ENCODE assay signal across 11 cellular contexts in the genomic region with DNA sequence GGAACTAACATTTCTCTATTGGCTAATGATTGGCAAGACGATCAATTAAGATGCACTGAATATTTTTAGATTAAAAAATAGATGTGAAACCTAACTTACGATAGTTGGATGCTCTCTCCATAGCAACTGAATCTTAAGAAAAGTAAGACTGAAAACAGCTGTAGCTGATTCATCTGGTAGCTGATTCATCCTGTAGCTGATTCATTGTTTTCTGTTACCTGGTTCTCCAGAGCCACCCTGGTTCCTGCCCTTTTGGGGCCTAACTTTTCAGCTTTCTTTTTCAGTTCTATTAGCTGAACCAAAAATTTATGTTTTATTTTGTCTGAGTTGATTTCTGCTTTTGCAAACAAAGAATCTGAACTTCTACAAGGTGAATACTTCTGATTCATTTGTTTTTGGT. TPM values are rescaled to one million over a fixed set of nuclear protein-coding genes. Genes with fewer than 3 reads are reported as not detected.
A peak's percentile ranks its signal among the peaks of the same experiment; 100 is the strongest.
DNase-seq lines count a peak whose midpoint lies in the region; ATAC-seq, FAIRE-seq and TF ChIP-seq lines count a peak whose summit lies in the region.
"Had no signal": no experiment of that assay in that cellular context is flagged by ENCODE, and none has a peak within 500 bp of the region (broad histone marks: within the 10 kb centered on the region; RNA-seq: fewer than 3 reads in every experiment).

No MANE protein-coding gene starts in this region.

- peaks cover 2 to 5% of the 10 kb centered on the region in 2 experiments; a peak in 1 of 5 replicates for H3K27me3 ChIP-seq in K562 (ENCODE audit: control insufficient read depth in 2 of 2, insufficient read depth in 2 of 2, low read length in 2 of 2)

- peaks cover 3 to 8% of the 10 kb centered on the region in 2 experiments; a peak in 3 of 5 replicates for H3K4me1 ChIP-seq in K562 (replicated peaks in 1 of 2; ENCODE audit: control insufficient read depth in 2 of 2, insufficient read depth in 2 of 2, low read length in 2 of 2)

- TF ChIP-seq RAD21 in K562 (CRISPR knock-in tag; conservative IDR thresholded peaks at IDR 0.05 in 1 of 2, IDR thresholded peaks at IDR 0.05 in 1 of 2): no peak

- H4K20me1 ChIP-seq in K562 (replicated peaks; ENCODE audit: control insufficient read depth, insufficient read depth, low read length): no peaks in the 10 kb centered on the region

- peak; percentile 69 for ATAC-seq in GM18861 (IDR thresholded peaks at IDR 0.05; ENCODE audit: unreplicated experiment)
- ATAC-seq in HG03159 (IDR thresholded peaks at IDR 0.05; ENCODE audit: unreplicated experiment): peak; percentile 72
- ATAC-seq in K562: no peak
- no peak for ATAC-seq in GM19397 (IDR thresholded peaks at IDR 0.05; ENCODE audit: unreplicated experiment)
- no peak for ATAC-seq in GM18873 (IDR thresholded peaks at IDR 0.05; ENCODE audit: low FRiP score, unreplicated experiment)

- H2AFZ ChIP-seq in K562 (ENCODE audit: low read depth, low read length): no peak overlapping the region

- intact Hi-C loops in K562 (cut with micrococcal nuclease): loop anchor here (5.0 kb wide), 1 partner anchor 47 kb away; no protein-coding TSS in a partner anchor

- DNase-seq in ACHN (peak; percentile 42), K562 (ENCODE audit: extremely low read depth in 1 of 4, low spot score in 3 of 4) (no peak), SHP77 treated with DMSO at 0.1 percent for 48 hours (lab: John Stamatoyannopoulos, UW) (no peak)
- no peak for DNase-seq in NK-92 treated with Interleukin-12 subunit alpha and Interleukin-12 subunit beta, amount 100 ng/mL, for 24 hours (lab: John Stamatoyannopoulos, UW)
- DNase-seq: activated CD8-positive, alpha-beta memory T cell treated with anti-CD3 and anti-CD28 coated beads, Interleukin-2, amount 50 U/mL, for 48 hours; posterior cingulate gyrus had no signal

- no peaks in the 10 kb centered on the region for H3K36me3 ChIP-seq in K562 (ENCODE audit: control insufficient read depth, insufficient read depth, low read length)
- H3K36me3 ChIP-seq: suprapubic skin had no signal

- 0% methylated on average over 2 of the region's 2 CpGs for WGBS in K562 (ENCODE audit: insufficient coverage, low coverage, missing lambda C conversion rate)

- POLR2A ChIA-PET in K562 (lab: Yijun Ruan, JAX): interaction anchor here (1.8 kb wide), 1 partner anchor 22 kb away, joined by 3 read pairs; no protein-coding TSS in a partner anchor

- no peaks in the 10 kb centered on the region for H3K79me2 ChIP-seq in K562 (ENCODE audit: control insufficient read depth, insufficient read depth, low read length)

- in situ Hi-C loops in ACHN (cut with HindIII; ENCODE audit: low pct_ligation_motif_present, low pct_unique_long_range_greater_than_20kb, low sequenced_read_pairs) (no loop called here), K562 (cut with MboI) (no loop called here)

- H3K27ac ChIP-seq in K562 (ENCODE audit: extremely low read depth, low read depth, low read length): no peak overlapping the region
- H3K27ac ChIP-seq: suprapubic skin had no signal

- H3K4me3 ChIP-seq in K562: no peak overlapping the region
- H3K4me3 ChIP-seq: suprapubic skin had no signal

- CTCF ChIA-PET in K562 (lab: Yijun Ruan, JAX; ENCODE audit: low intra/inter-chr PET ratio): no interaction called here

- FAIRE-seq in K562 (lab: Jason Lieb, UNC): no peak

- no peak overlapping the region for H3K9ac ChIP-seq in K562 (ENCODE audit: insufficient read depth in 1 of 2, low read depth in 2 of 2, low read length in 2 of 2)

- BruUV-seq in K562 (replicated peaks; lab: Mats Ljungman, UMichigan): no TSS peak

- TF ChIP-seq CTCF in K562 (IDR thresholded peaks at IDR 0.05 in 2 of 3, conservative IDR thresholded peaks at IDR 0.05 in 1 of 3; ENCODE audit: insufficient read depth in 2 of 3, low read depth in 1 of 3, low read length in 3 of 3): no peak

- no peak for TF ChIP-seq POLR2A in K562 (conservative IDR thresholded peaks at IDR 0.05)

- TF ChIP-seq EP300 in K562 (IDR thresholded peaks at IDR 0.05; ENCODE audit: low read length): no peak

- H3K9me1 ChIP-seq in K562 (ENCODE audit: control insufficient read depth, insufficient read depth, low read length): no peaks in the 10 kb centered on the region

- H3K9me3 ChIP-seq in K562 (replicated peaks; ENCODE audit: control insufficient read depth, insufficient read depth, low read depth, low read length): no peaks in the 10 kb centered on the region
- H3K9me3 ChIP-seq: suprapubic skin had no signal

- H3K4me2 ChIP-seq in K562 (ENCODE audit: insufficient read depth, low read length): no peak overlapping the region

TF ChIP-seq in K562, 482 proteins besides CTCF, POLR2A, EP300 and RAD21:
- TF ChIP-seq L3MBTL2 (IDR thresholded peaks at IDR 0.05) (no peak), ZNF212 (CRISPR knock-in tag; IDR thresholded peaks at IDR 0.05) (no peak), TFAM (CRISPR knock-in tag; conservative IDR thresholded peaks at IDR 0.05) (no peak), RFX1 (IDR thresholded peaks at IDR 0.05) (peak; percentile 30), KLF10 (CRISPR knock-in tag; IDR thresholded peaks at IDR 0.05) (no peak), RBFOX2 (IDR thresholded peaks at IDR 0.05; ENCODE audit: low read depth, low read length) (no peak), LCOR (CRISPR knock-in tag; IDR thresholded peaks at IDR 0.05) (no peak), ZFP30 (CRISPR knock-in tag; IDR thresholded peaks at IDR 0.05; ENCODE audit: borderline replicate concordance) (no peak), NR3C1 (CRISPR knock-in tag; IDR thresholded peaks at IDR 0.05) (no peak), CHD1 (IDR thresholded peaks at IDR 0.05; ENCODE audit: low read length) (no peak), YBX1 (IDR thresholded peaks at IDR 0.05) (no peak), FOSL1 (tag; conservative IDR thresholded peaks at IDR 0.05) (peak; percentile 75), ZNF217 (CRISPR knock-in tag; IDR thresholded peaks at IDR 0.05) (no peak), COPS2 (conservative IDR thresholded peaks at IDR 0.05) (no peak)

RNA-seq across cellular contexts. Expression of a gene that starts 22.7 kb away (rescaled TPM):
- 3.9 and 9.7 TPM in 2 replicates for total RNA-seq in K562 (2011; cell fraction: chromatin; rRNA removed; ENCODE audit: low replicate concordance)
- total RNA-seq in K562 (2011; cell fraction: nucleolus; rRNA removed): 11.7 and 12.7 TPM in 2 replicates
- 11.6 and 12.0 TPM in 2 replicates for total RNA-seq in K562 (2011; cell fraction: nucleoplasm; rRNA removed)
- total RNA-seq in K562 (2014; rRNA removed): 38.3 and 44.2 TPM in 2 replicates
- 19.9 and 26.3 TPM in 2 replicates for total RNA-seq in K562 (2014; rRNA removed; fragmentation: Illumina TruSeq; extraction: Trizol)
- total RNA-seq in K562 (2015; rRNA removed; fragmentation: Illumina TruSeq; extraction: Trizol): 23.0 and 24.1 TPM in 2 replicates
- 36.5 and 38.8 TPM in 2 replicates for total RNA-seq in K562 (2021)
- polyA plus RNA-seq in K562 (2011; rRNA removed): 17.4 and 28.4 TPM in 2 replicates
- polyA plus RNA-seq in K562 (2011; cell fraction: cytosol; rRNA removed): 15.5 and 32.1 TPM in 2 replicates
- 7.5 and 12.4 TPM in 2 replicates for polyA plus RNA-seq in K562 (2011; cell fraction: nucleus; rRNA removed)
- 32.7 and 40.3 TPM in 2 replicates for polyA plus RNA-seq in K562 (2012)
- 21.9 and 22.0 TPM in 2 replicates for polyA plus RNA-seq in K562 (2014; fragmentation: Illumina TruSeq; extraction: Trizol)
- polyA plus RNA-seq in K562 (2014; fragmentation: Nextera tagmentation; extraction: Ambion mirVana): 1 to 10 TPM; 7.7 to 9.4 TPM
- 28.5 TPM in 2 replicates for polyA plus RNA-seq in K562 (2014; rRNA removed)
- 10.4 and 18.1 TPM in 2 replicates for polyA minus RNA-seq in K562 (2011; rRNA and poly(A)+ RNA removed)
- 7.5 and 9.5 TPM in 2 replicates for polyA minus RNA-seq in K562 (2011; cell fraction: cytosol; rRNA and poly(A)+ RNA removed)
- 4.0 and 4.8 TPM in 2 replicates for polyA minus RNA-seq in K562 (2011; cell fraction: nucleus; rRNA and poly(A)+ RNA removed)

RNA-seq across cellular contexts. Expression of a gene that starts 38.7 kb away (rescaled TPM):
- total RNA-seq in K562 (2011; cell fraction: chromatin; rRNA removed; ENCODE audit: low replicate concordance): 2.6 and 9.1 TPM in 2 replicates
- 0.79 and 1.5 TPM in 2 replicates for total RNA-seq in K562 (2011; cell fraction: nucleolus; rRNA removed)
- total RNA-seq in K562 (2011; cell fraction: nucleoplasm; rRNA removed): 1.7 and 2.9 TPM in 2 replicates
- total RNA-seq in K562 (2014; rRNA removed) (1.8 and 4.2 TPM in 2 replicates), K562 (2014; rRNA removed; fragmentation: Illumina TruSeq; extraction: Trizol) (1.9 and 2.4 TPM in 2 replicates), K562 (2015; rRNA removed; fragmentation: Illumina TruSeq; extraction: Trizol) (2.0 TPM in 2 replicates), K562 (2021) (2.3 and 2.9 TPM in 2 replicates)
- polyA plus RNA-seq in K562 (2011; rRNA removed) (1.4 and 2.1 TPM in 2 replicates), K562 (2014; fragmentation: Illumina TruSeq; extraction: Trizol) (1.6 TPM in 2 replicates), K562 (2014; fragmentation: Nextera tagmentation; extraction: Ambion mirVana) (under 1 TPM; 0.28 to 0.67 TPM), K562 (2014; rRNA removed) (1.1 and 1.8 TPM in 2 replicates)
- polyA plus RNA-seq in K562 (2011; cell fraction: cytosol; rRNA removed): 0.88 and 1.0 TPM in 2 replicates
- polyA plus RNA-seq in K562 (2011; cell fraction: nucleus; rRNA removed): 1.7 and 2.1 TPM in 2 replicates
- polyA plus RNA-seq in K562 (2012): 1.6 and 2.5 TPM in 2 replicates
- polyA minus RNA-seq in K562 (2011; rRNA and poly(A)+ RNA removed): 3.7 and 4.0 TPM in 2 replicates
- 1.7 and 5.1 TPM in 2 replicates for polyA minus RNA-seq in K562 (2011; cell fraction: cytosol; rRNA and poly(A)+ RNA removed)
- 2.0 and 3.9 TPM in 2 replicates for polyA minus RNA-seq in K562 (2011; cell fraction: nucleus; rRNA and poly(A)+ RNA removed)

RNA-seq across cellular contexts. Expression of a gene that starts 52.8 kb away (rescaled TPM):
- 0.28 TPM in 1 of 2 replicates, not detected in the other for total RNA-seq in K562 (2011; cell fraction: chromatin; rRNA removed; ENCODE audit: low replicate concordance)
- 0.17 TPM in 1 of 2 replicates, not detected in the other for total RNA-seq in K562 (2011; cell fraction: nucleolus; rRNA removed)
- total RNA-seq in K562 (2011; cell fraction: nucleoplasm; rRNA removed): not detected in 2 replicates
- total RNA-seq in K562 (2014; rRNA removed): 0.20 and 0.32 TPM in 2 replicates
- not detected in 2 replicates for total RNA-seq in K562 (2014; rRNA removed; fragmentation: Illumina TruSeq; extraction: Trizol)
- total RNA-seq in K562 (2015; rRNA removed; fragmentation: Illumina TruSeq; extraction: Trizol): not detected in 2 replicates
- 0.18 TPM in 1 of 2 replicates, not detected in the other for total RNA-seq in K562 (2021)
- polyA plus RNA-seq in K562 (2011; rRNA removed): 0.10 and 0.22 TPM in 2 replicates
- polyA plus RNA-seq in K562 (2011; cell fraction: cytosol; rRNA removed): 0.07 and 0.16 TPM in 2 replicates
- 0.11 and 0.21 TPM in 2 replicates for polyA plus RNA-seq in K562 (2011; cell fraction: nucleus; rRNA removed)
- 0.04 and 0.11 TPM in 2 replicates for polyA plus RNA-seq in K562 (2012)
- polyA plus RNA-seq in K562 (2014; fragmentation: Illumina TruSeq; extraction: Trizol): not detected in 2 replicates
- polyA plus RNA-seq in K562 (2014; fragmentation: Nextera tagmentation; extraction: Ambion mirVana): not detected
- 0.21 TPM in 1 of 2 replicates, not detected in the other for polyA plus RNA-seq in K562 (2014; rRNA removed)
- polyA minus RNA-seq in K562 (2011; rRNA and poly(A)+ RNA removed): not detected in 2 replicates
- polyA minus RNA-seq in K562 (2011; cell fraction: cytosol; rRNA and poly(A)+ RNA removed): not detected in 2 replicates
- polyA minus RNA-seq in K562 (2011; cell fraction: nucleus; rRNA and poly(A)+ RNA removed): 0.27 and 0.33 TPM in 2 replicates
- total RNA-seq: suprapubic skin had no signal

Comparison
In these comparisons a context has a peak if more than half of its experiments do, and no peak if none do; other contexts are left out.
1. ATAC-seq: peak in GM18861 (single experiment) and HG03159 (single experiment); none in K562 (single experiment), GM19397 (single experiment) and GM18873 (single experiment).